Comparison of ENCODE assay signal across 9 cellular contexts in genomic region chr13:32905063-32905863, GRCh38.
DNase-seq lines count a peak whose midpoint lies in the region; ATAC-seq lines count a peak whose summit lies in the region.
"Had no signal": no experiment of that assay in that cellular context is flagged by ENCODE, and none has a peak within 500 bp of the region (broad histone marks: within the 10 kb centered on the region; RNA-seq: fewer than 3 reads in every experiment).

No MANE protein-coding gene starts in this region.

- DNase-seq in NCI-H1105 treated with DMSO at 0.1 percent for 48 hours (lab: John Stamatoyannopoulos, UW) (peak; percentile 41), NCI-H1105 (lab: John Stamatoyannopoulos, UW) (no peak), T-cell (no peak), GM19238 (ENCODE audit: insufficient read length, low spot score) (no peak)
- no peak for DNase-seq in naive thymus-derived CD8-positive, alpha-beta T cell
- DNase-seq: activated CD8-positive, alpha-beta memory T cell treated with anti-CD3 and anti-CD28 coated beads, Interleukin-2, amount 50 U/mL, for 4 hours had no signal

- ATAC-seq in HG02870 (IDR thresholded peaks at IDR 0.05; ENCODE audit: unreplicated experiment) (peak; percentile 79), T-cell (replicated peaks in 1 of 4) (peak in 3 of 4 experiments; percentile 41 to 70 (median 52)), GM18858 (IDR thresholded peaks at IDR 0.05; ENCODE audit: unreplicated experiment) (no peak), GM18861 (IDR thresholded peaks at IDR 0.05; ENCODE audit: unreplicated experiment) (no peak)
- peak; percentile 28 to 36 for ATAC-seq in naive thymus-derived CD8-positive, alpha-beta T cell

- H3K4me3 Mint-ChIP-seq in T-cell: no peak overlapping the region
- H3K4me3 Mint-ChIP-seq in naive thymus-derived CD8-positive, alpha-beta T cell: no peak overlapping the region

- H3K27me3 Mint-ChIP-seq in T-cell: no peaks in the 10 kb centered on the region
- no peaks in the 10 kb centered on the region for H3K27me3 Mint-ChIP-seq in naive thymus-derived CD8-positive, alpha-beta T cell

- H3K27ac Mint-ChIP-seq in T-cell: no peak overlapping the region
- peak overlapping the region in 2 of 10 donors; percentile 9 to 37 for H3K27ac Mint-ChIP-seq in naive thymus-derived CD8-positive, alpha-beta T cell

- peaks cover 0 to 15% (median 7%) of the 10 kb centered on the region in 3 donors for H3K4me1 Mint-ChIP-seq in T-cell
- peaks cover 9 to 12% (median 10%) of the 10 kb centered on the region in 4 donors for H3K4me1 Mint-ChIP-seq in naive thymus-derived CD8-positive, alpha-beta T cell

- H3K36me3 Mint-ChIP-seq in T-cell: no peaks in the 10 kb centered on the region
- no peaks in the 10 kb centered on the region for H3K36me3 Mint-ChIP-seq in naive thymus-derived CD8-positive, alpha-beta T cell

- no peaks in the 10 kb centered on the region for H3K9me3 Mint-ChIP-seq in T-cell
- peaks cover 0 to 6% (median 0%) of the 10 kb centered on the region in 9 donors for H3K9me3 Mint-ChIP-seq in naive thymus-derived CD8-positive, alpha-beta T cell

- CTCF ChIA-PET in T-cell (lab: Charles Lee): interaction anchor here in 1 of 2 donors (0.6 kb wide), 1 partner anchor 197 kb away, joined by 3 read pairs; no protein-coding TSS in a partner anchor

- POLR2A ChIA-PET in T-cell (lab: Charles Lee): no interaction called here
- POLR2A ChIA-PET in naive thymus-derived CD8-positive, alpha-beta T cell (lab: Charles Lee): no interaction called here

Comparison
In these comparisons a context has a peak if more than half of its experiments do, and no peak if none do; other contexts are left out.
1. ATAC-seq: peak in HG02870 (single experiment), T-cell (3 of 4) and naive thymus-derived CD8-positive, alpha-beta T cell (2 of 2); none in GM18858 (single experiment) and GM18861 (single experiment).